ENCODE assay signal across 9 cellular contexts in genomic region chr11:65611758-65612603, GRCh38. TPM values are rescaled to one million over a fixed set of nuclear protein-coding genes. Genes with fewer than 3 reads are reported as not detected.
DNase-seq lines count a peak whose midpoint lies in the region; ATAC-seq and TF ChIP-seq lines count a peak whose summit lies in the region.
"Had no signal": no experiment of that assay in that cellular context is flagged by ENCODE, and none has a peak within 500 bp of the region (broad histone marks: within the 10 kb centered on the region; RNA-seq: fewer than 3 reads in every experiment).

No MANE protein-coding gene starts in this region.

- TF ChIP-seq CTCF in heart right ventricle (IDR thresholded peaks at IDR 0.05) (no peak), mammary epithelial cell (conservative IDR thresholded peaks at IDR 0.05 in 1 of 2, IDR thresholded peaks at IDR 0.05 in 1 of 2; ENCODE audit: extremely low read depth in 1 of 2, insufficient read depth in 1 of 2, low read depth in 1 of 2, low read length in 2 of 2) (no peak), uterus (IDR thresholded peaks at IDR 0.05) (no peak)

- WGBS in heart right ventricle, 2 donors: 43 to 54% methylated on average over 12 of the region's 12 CpGs
- WGBS in mammary epithelial cell (ENCODE audit: low coverage, missing lambda C conversion rate): 75% methylated on average over 4 of the region's 12 CpGs

- DNase-seq in heart right ventricle (peak in 1 of 2 donors; percentile 44), left cardiac atrium (no peak), mammary epithelial cell (no peak), uterus (no peak), NCI-H748 (lab: John Stamatoyannopoulos, UW; ENCODE audit: unreplicated experiment) (no peak), H4 (ENCODE audit: low spot score) (no peak)

- CTCF ChIA-PET in mammary epithelial cell (lab: Charles Lee; ENCODE audit: low non-redundant PET): interaction anchor here (0.6 kb wide), 1 partner anchor 230 kb away, joined by 3 read pairs; no protein-coding TSS in a partner anchor

- TF ChIP-seq POLR2A in uterus (IDR thresholded peaks at IDR 0.05): no peak

- ATAC-seq in heart right ventricle (no peak), left cardiac atrium (no peak), GM21367 (IDR thresholded peaks at IDR 0.05; ENCODE audit: unreplicated experiment) (no peak)

- H3K79me2 ChIP-seq in mammary epithelial cell (ENCODE audit: insufficient read depth, low read length): peaks cover 78% of the 10 kb centered on the region

- H3K27me3 ChIP-seq in heart right ventricle (no peaks in the 10 kb centered on the region), mammary epithelial cell (ENCODE audit: insufficient read depth, low read length) (no peaks in the 10 kb centered on the region), mononuclear cell (ENCODE audit: insufficient read depth, low read length) (no peaks in the 10 kb centered on the region), uterus (no peaks in the 10 kb centered on the region)

- H3K4me3 ChIP-seq in heart right ventricle (peak overlapping the region; percentile 51 to 99 (median 97)), mammary epithelial cell (replicated peaks in 1 of 3; ENCODE audit: insufficient read depth in 1 of 3, low read depth in 2 of 3, low read length in 3 of 3) (peak overlapping the region in 1 of 3 experiments; percentile 81), mononuclear cell (ENCODE audit: low read length) (peak overlapping the region; percentile 92), uterus (peak overlapping the region in 1 of 2 donors; percentile 1)

- dilution Hi-C loops in mammary epithelial cell (cut with HindIII; ENCODE audit: low sequenced_read_pairs): no loop called here

- no peaks in the 10 kb centered on the region for H4K20me1 ChIP-seq in mammary epithelial cell (ENCODE audit: insufficient read depth, low read length)

- H3K9me3 ChIP-seq in heart right ventricle (no peaks in the 10 kb centered on the region), mammary epithelial cell (replicated peaks; ENCODE audit: insufficient read depth, low read length) (no peaks in the 10 kb centered on the region), mononuclear cell (ENCODE audit: low read depth, low read length) (no peaks in the 10 kb centered on the region), uterus (no peaks in the 10 kb centered on the region)

- peak overlapping the region; percentile 99 for H3K4me2 ChIP-seq in mammary epithelial cell (ENCODE audit: insufficient read depth, low read depth, low read length)

- no TSS peak for BruUV-seq in mammary epithelial cell (replicated peaks; lab: Mats Ljungman, UMichigan)

- H3K9ac ChIP-seq in mammary epithelial cell (ENCODE audit: insufficient read depth, low read length): no peak overlapping the region

- in situ Hi-C loops in mammary epithelial cell (cut with MboI; ENCODE audit: low sequenced_read_pairs in 2 of 2): no loop called here

- H3K4me1 ChIP-seq in heart right ventricle (peaks cover 43 to 76% (median 68%) of the 10 kb centered on the region in 9 donors), mammary epithelial cell (ENCODE audit: insufficient read depth, low read length) (peaks cover 32% of the 10 kb centered on the region), mononuclear cell (ENCODE audit: insufficient read depth, low read length) (peaks cover 54% of the 10 kb centered on the region), uterus (peaks cover 0 to 22% of the 10 kb centered on the region in 2 donors)

- peak overlapping the region; percentile 88 to 100 (median 98) for H3K27ac ChIP-seq in heart right ventricle
- H3K27ac ChIP-seq in mammary epithelial cell (ENCODE audit: insufficient read depth, low read depth, low read length): no peak overlapping the region
- peak overlapping the region; percentile 86 to 87 for H3K27ac ChIP-seq in uterus

- H3K36me3 ChIP-seq in heart right ventricle (peaks cover 0 to 53% (median 7%) of the 10 kb centered on the region in 9 donors), mammary epithelial cell (ENCODE audit: insufficient read depth, low read length) (peaks cover 10% of the 10 kb centered on the region), uterus (no peaks in the 10 kb centered on the region)

- H2AFZ ChIP-seq in mammary epithelial cell (ENCODE audit: low read depth, low read length): no peak overlapping the region

- intact Hi-C loops in heart right ventricle (cut with DNase I): loop anchor here in 4 of 10 donors (2.0 to 5.0 kb wide), 3 partner anchors 40 to 71 kb away; partner anchors contain the start of genes FAM89B (in 2 of the 4) and ZNRD2 (in 2 of the 4)
- intact Hi-C loops in left cardiac atrium (cut with DNase I): loop anchor here in 1 of 2 donors (5.0 kb wide), 1 partner anchor 35 kb away; the partner anchor contains the start of gene EHBP1L1
- intact Hi-C loops in mammary epithelial cell (cut with micrococcal nuclease): no loop called here
- intact Hi-C loops in uterus (cut with DNase I; ENCODE audit: low total_unique reads): no loop called here

RNA-seq across cellular contexts. Expression of gene MAP3K11, which starts 2.0 kb away (rescaled TPM):
- total RNA-seq in heart right ventricle: 10 to 100 TPM; 23.1 to 45.6 (median 34.2) TPM
- polyA plus RNA-seq in heart right ventricle: 10 to 100 TPM; 32.5 to 69.9 TPM
- 10 to 100 TPM; 42.8 to 44.7 TPM for total RNA-seq in left cardiac atrium
- total RNA-seq in mammary epithelial cell: 10 to 100 TPM; 29.2 to 52.8 TPM
- 22.6 TPM for polyA plus RNA-seq in mammary epithelial cell
- polyA minus RNA-seq in mammary epithelial cell: 46.9 TPM
- 41.1 TPM for total RNA-seq in mononuclear cell
- 100 to 1,000 TPM in 1 of 4 donors, 10 to 100 TPM in 3; 22.1 to 139 (median 51.8) TPM for total RNA-seq in uterus
- 7.4 and 9.1 TPM in 2 replicates for total RNA-seq in H4 (2014; rRNA removed; shearing (Covaris generic))

RNA-seq across cellular contexts. Expression of gene PCNX3, which starts 3.6 kb away (rescaled TPM):
- total RNA-seq in heart right ventricle: 10 to 100 TPM in 9 of 10 donors, 1 to 10 TPM in 1; 9.4 to 16.9 (median 11.7) TPM
- 10 to 100 TPM in 1 of 2 donors, 1 to 10 TPM in 1; 9.7 to 11.6 TPM for polyA plus RNA-seq in heart right ventricle
- total RNA-seq in left cardiac atrium: 10 to 100 TPM; 15.1 to 16.7 TPM
- total RNA-seq in mammary epithelial cell: 10 to 100 TPM; 29.7 to 46.8 TPM
- polyA plus RNA-seq in mammary epithelial cell: 24.6 TPM
- 53.5 TPM for polyA minus RNA-seq in mammary epithelial cell
- total RNA-seq in mononuclear cell: 15.0 TPM
- 10 to 100 TPM in 3 of 4 donors, 1 to 10 TPM in 1; 6.8 to 47.4 (median 24.6) TPM for total RNA-seq in uterus
- 11.7 TPM in 2 replicates for total RNA-seq in H4 (2014; rRNA removed; shearing (Covaris generic))

RNA-seq across cellular contexts. Expression of gene KCNK7, which starts 16.4 kb away (rescaled TPM):
- total RNA-seq in heart right ventricle (1 to 10 TPM in 2 of 10 donors, under 1 TPM in 6, not detected in 2; 0.22 to 1.5 (median 0.35) TPM), left cardiac atrium (under 1 TPM; 0.31 to 0.53 TPM), mammary epithelial cell (under 1 TPM; 0.17 to 0.24 TPM), mononuclear cell (1.7 TPM), uterus (1 to 10 TPM in 1 of 4 donors, under 1 TPM in 1, not detected in 2; 0.26 to 5.8 TPM)
- polyA plus RNA-seq in heart right ventricle (1 to 10 TPM in 1 of 2 donors, under 1 TPM in 1; 0.48 to 1.4 TPM), mammary epithelial cell (0.20 TPM)
- polyA minus RNA-seq in mammary epithelial cell: 0.57 TPM
- total RNA-seq in H4 (2014; rRNA removed; shearing (Covaris generic)): not detected in 2 replicates
- total RNA-seq: Daoy had no signal

RNA-seq across cellular contexts. Expression of gene SIPA1, which starts 25.9 kb away (rescaled TPM):
- total RNA-seq in heart right ventricle (10 to 100 TPM; 11.8 to 39.7 (median 15.6) TPM), left cardiac atrium (10 to 100 TPM; 31.7 to 33.0 TPM), mammary epithelial cell (10 to 100 TPM; 13.2 to 16.1 TPM), mononuclear cell (75.2 TPM), uterus (10 to 100 TPM; 11.2 to 60.1 (median 27.0) TPM)
- polyA plus RNA-seq in heart right ventricle (10 to 100 TPM; 32.6 to 85.9 TPM), mammary epithelial cell (7.5 TPM)
- 18.7 TPM for polyA minus RNA-seq in mammary epithelial cell
- total RNA-seq in H4 (2014; rRNA removed; shearing (Covaris generic)): 11.3 and 18.4 TPM in 2 replicates

RNA-seq across cellular contexts. Expression of gene EHBP1L1, which starts 36.1 kb away (rescaled TPM):
- total RNA-seq in heart right ventricle (100 to 1,000 TPM in 1 of 10 donors, 10 to 100 TPM in 9; 42.9 to 113 (median 53.9) TPM), left cardiac atrium (10 to 100 TPM; 53.4 to 61.0 TPM), mammary epithelial cell (10 to 100 TPM; 17.5 to 47.5 TPM), mononuclear cell (79.1 TPM), uterus (100 to 1,000 TPM in 1 of 4 donors, 10 to 100 TPM in 3; 44.2 to 159 (median 69.5) TPM)
- polyA plus RNA-seq in heart right ventricle (10 to 100 TPM; 30.8 to 62.6 TPM), mammary epithelial cell (17.7 TPM)
- 14.2 TPM for polyA minus RNA-seq in mammary epithelial cell
- total RNA-seq in H4 (2014; rRNA removed; shearing (Covaris generic)): 27.9 and 40.0 TPM in 2 replicates
